Comparison of ENCODE assay signal across 20 cellular contexts in genomic region chrX:129039176-129039575, GRCh38.
"Had no signal": no experiment of that assay in that cellular context is flagged by ENCODE, and none has a peak within 500 bp of the region (broad histone marks: within the 10 kb centered on the region; RNA-seq: fewer than 3 reads in every experiment).

No MANE protein-coding gene starts in this region.

- H3K4me1 Mint-ChIP-seq: memory B cell had no signal

- ATAC-seq: gastrocnemius medialis; left lung; lower lobe of right lung; natural killer cell treated with Interleukin-12 subunit alpha and Interleukin-12 subunit beta and Interleukin-15 and Interleukin-18, amount 100 ng/mL, for 72 hours; psoas muscle; sciatic nerve had no signal

- H3K27me3 ChIP-seq: esophagus muscularis mucosa, gastrocnemius medialis, left lung, neural progenitor cell, spleen, upper lobe of left lung, uterus had no signal

- H3K9ac ChIP-seq: neural progenitor cell had no signal

- H3K27ac Mint-ChIP-seq: memory B cell; natural killer cell treated with Interleukin-12 subunit alpha and Interleukin-12 subunit beta and Interleukin-15 and Interleukin-18, amount 100 ng/mL, for 72 hours had no signal

- H3K4me2 ChIP-seq: neural progenitor cell had no signal

- H3K9me3 Mint-ChIP-seq: memory B cell; natural killer cell treated with Interleukin-12 subunit alpha and Interleukin-12 subunit beta and Interleukin-15 and Interleukin-18, amount 100 ng/mL, for 72 hours had no signal

- H2AFZ ChIP-seq: neural progenitor cell had no signal

- H3K36me3 Mint-ChIP-seq: memory B cell; natural killer cell treated with Interleukin-12 subunit alpha and Interleukin-12 subunit beta and Interleukin-15 and Interleukin-18, amount 100 ng/mL, for 72 hours had no signal

- H3K4me3 Mint-ChIP-seq: memory B cell; natural killer cell treated with Interleukin-12 subunit alpha and Interleukin-12 subunit beta and Interleukin-15 and Interleukin-18, amount 100 ng/mL, for 72 hours; neural progenitor cell had no signal

- H3K9me3 ChIP-seq: esophagus muscularis mucosa, gastrocnemius medialis, left lung, lower lobe of right lung, psoas muscle, spleen, upper lobe of left lung, uterus had no signal

- H3K36me3 ChIP-seq: esophagus muscularis mucosa, gastrocnemius medialis, left lung, lower lobe of right lung, neural progenitor cell, spleen, upper lobe of left lung, uterus had no signal

- H3K27ac ChIP-seq: epithelial cell of prostate, esophagus muscularis mucosa, gastrocnemius medialis, left lung, lower lobe of right lung, neural progenitor cell, psoas muscle, spleen, upper lobe of left lung, uterus had no signal

- H3K4me1 ChIP-seq: esophagus muscularis mucosa, gastrocnemius medialis, left lung, lower lobe of right lung, neural progenitor cell, psoas muscle, spleen, upper lobe of left lung, uterus had no signal

- DNase-seq: effector memory CD4-positive, alpha-beta T cell; gastrocnemius medialis; left lung; lower lobe of right lung; midbrain; psoas muscle; retina; spleen; stimulated activated CD4-positive, alpha-beta T cell treated with anti-CD3 and anti-CD28 coated beads, Interleukin-15, amount 100 ng/mL, for 24 hours; stimulated activated CD4-positive, alpha-beta T cell treated with anti-CD3 and anti-CD28 coated beads, Interleukin-1b, Interleukin-23, amount 100 ng/mL, for 48 hours; stimulated activated CD4-positive, alpha-beta T cell treated with anti-CD3 and anti-CD28 coated beads, Interleukin-4, amount 100 ng/mL, for 24 hours; stimulated activated naive CD4-positive, alpha-beta T cell treated with Interleukin-2 at 50 U/mL for 16 hours; upper lobe of left lung; uterus had no signal

- H3K4me3 ChIP-seq: esophagus muscularis mucosa, gastrocnemius medialis, left lung, lower lobe of right lung, neural progenitor cell, psoas muscle, spleen, upper lobe of left lung, uterus had no signal
